In the genomic region with DNA sequence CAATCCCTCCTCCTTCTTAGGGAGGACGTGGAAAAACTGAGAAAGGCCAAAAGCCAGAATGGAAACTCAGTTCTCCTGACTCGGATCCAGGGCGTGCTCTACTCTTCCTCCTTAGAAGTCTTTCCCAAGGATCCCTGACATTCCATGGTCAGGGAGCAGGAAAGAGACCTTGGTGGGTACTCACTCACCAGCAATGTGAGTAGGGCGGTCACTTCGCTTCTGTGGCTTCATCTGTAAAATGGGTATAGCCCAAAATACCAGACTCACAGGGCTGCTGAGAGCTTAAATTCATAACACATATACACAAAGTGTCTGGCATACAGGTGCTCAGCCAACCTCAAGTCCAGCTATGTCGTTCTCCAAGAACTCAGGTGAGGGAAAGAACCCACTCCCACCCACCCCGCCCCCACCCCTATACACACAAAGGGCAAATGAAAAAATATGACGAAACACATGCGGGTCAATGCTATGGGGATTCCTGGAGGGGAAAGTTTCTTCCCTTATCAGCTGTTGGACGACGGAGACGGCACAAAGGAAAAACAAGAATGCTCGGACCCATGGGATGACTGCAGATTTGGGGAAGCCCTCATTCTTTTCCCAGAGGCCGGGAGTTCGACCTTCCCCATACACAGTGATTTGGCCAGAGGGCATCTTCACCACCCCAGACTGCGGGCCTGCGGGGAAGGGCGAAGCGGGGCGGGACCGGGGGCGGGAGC, we compare ENCODE assay signal across 8 cellular contexts. TPM values are rescaled to one million over a fixed set of nuclear protein-coding genes. Genes with fewer than 3 reads are reported as not detected.
DNase-seq lines count a peak whose midpoint lies in the region; FAIRE-seq and TF ChIP-seq lines count a peak whose summit lies in the region.

No MANE protein-coding gene starts in this region.

- peaks cover 14% of the 10 kb centered on the region for H3K4me1 ChIP-seq in CD4-positive, alpha-beta memory T cell (ENCODE audit: insufficient read depth, low read length)
- no peaks in the 10 kb centered on the region for H3K4me1 ChIP-seq in MM.1S (ENCODE audit: low read length)
- H3K4me1 ChIP-seq in H1 (replicated peaks in 1 of 4; ENCODE audit: control insufficient read depth in 3 of 4, insufficient read depth in 4 of 4, low read length in 3 of 4) = peaks cover 0 to 10% (median 7%) of the 10 kb centered on the region in 4 experiments; a peak in 5 of 7 replicates
- H3K4me1 ChIP-seq in neuronal stem cell (ENCODE audit: control insufficient read depth in 2 of 2, insufficient read depth in 1 of 2, low read depth in 1 of 2, low read length in 2 of 2) = peaks cover 6% of the 10 kb centered on the region in 2 donors

- H3K27me3 ChIP-seq in CD4-positive, alpha-beta memory T cell (ENCODE audit: insufficient read depth, low read length) = no peaks in the 10 kb centered on the region
- peaks cover 9% of the 10 kb centered on the region for H3K27me3 ChIP-seq in MM.1S (replicated peaks; ENCODE audit: insufficient read depth, low read length)
- H3K27me3 ChIP-seq in H1 (replicated peaks in 1 of 4; ENCODE audit: control insufficient read depth in 3 of 4, extremely low read depth in 1 of 4, insufficient read depth in 3 of 4, low read length in 3 of 4) = no peaks in the 10 kb centered on the region; a peak in 3 of 7 replicates
- H3K27me3 ChIP-seq in neuronal stem cell (ENCODE audit: control insufficient read depth in 3 of 3, insufficient read depth in 3 of 3, low read depth in 1 of 3, low read length in 3 of 3) = peaks cover 0 to 4% (median 0%) of the 10 kb centered on the region in 3 experiments

- H3K27ac Mint-ChIP-seq in CD4-positive, alpha-beta memory T cell = peak overlapping the region in 5 of 7 donors; percentile 52 to 91 (median 68)

- peak overlapping the region; percentile 72 to 83 (median 78) for H3K4me3 Mint-ChIP-seq in CD4-positive, alpha-beta memory T cell

- H2BK15ac ChIP-seq in H1 (ENCODE audit: low read length) (0 out of 2 replicates have a peak overlapping the region, but pooled peaks have one; percentile 81), neuronal stem cell (ENCODE audit: low read length) (no peak overlapping the region)

- H3K36me3 Mint-ChIP-seq in CD4-positive, alpha-beta memory T cell = peaks cover 8 to 11% of the 10 kb centered on the region in 2 donors

- DNase-seq in CD4-positive, alpha-beta memory T cell = no peak
- DNase-seq in MM.1S = no peak
- DNase-seq in H1 (ENCODE audit: low read depth in 1 of 2, low spot score in 2 of 2) = no peak
- DNase-seq in neuronal stem cell (ENCODE audit: low spot score) = peak; percentile 17
- DNase-seq in SIG-M5 treated with dmso at 0.1 percent for 504 hours (lab: John Stamatoyannopoulos, UW; ENCODE audit: unreplicated experiment) = no peak
- DNase-seq in H54 (ENCODE audit: insufficient read length, low spot score) = no peak
- DNase-seq in NCI-H446 (lab: John Stamatoyannopoulos, UW) = no peak
- no peak for DNase-seq in NK-92 treated with Interleukin-12 subunit alpha and Interleukin-12 subunit beta, amount 100 ng/mL, for 24 hours (lab: John Stamatoyannopoulos, UW)

- H3K27ac ChIP-seq in CD4-positive, alpha-beta memory T cell (ENCODE audit: low read depth, low read length) = no peak overlapping the region
- H3K27ac ChIP-seq in MM.1S (ENCODE audit: low read length) = no peak overlapping the region
- H3K27ac ChIP-seq in H1 (ENCODE audit: low read depth, low read length) = no peak overlapping the region
- H3K27ac ChIP-seq in neuronal stem cell (replicated peaks; ENCODE audit: low read length) = no peak overlapping the region

- peaks cover 4 to 20% (median 13%) of the 10 kb centered on the region in 4 donors for H3K4me1 Mint-ChIP-seq in CD4-positive, alpha-beta memory T cell

- H3K14ac ChIP-seq in H1 (ENCODE audit: insufficient read length) (no peak overlapping the region), neuronal stem cell (ENCODE audit: low read length) (no peak overlapping the region)

- peak overlapping the region; percentile 51; the same call in 1 of the 2 replicates for H2AFZ ChIP-seq in MM.1S (ENCODE audit: low read length)
- no peak overlapping the region for H2AFZ ChIP-seq in H1 (ENCODE audit: low read length)
- H2AFZ ChIP-seq in neuronal stem cell (ENCODE audit: low read length) = peak overlapping the region; percentile 97

- POLR2A ChIA-PET in CD4-positive, alpha-beta memory T cell (lab: Charles Lee; ENCODE audit: partially characterized antibody) = interaction anchor here (0.7 to 1.7 kb wide), 9 partner anchors 28 to 193 kb away, joined by 3 to 8 read pairs (median 3); a partner anchor contains a TSS
- POLR2A ChIA-PET in H1 (lab: Charles Lee; ENCODE audit: partially characterized antibody) = interaction anchor here (0.9 to 2.2 kb wide), 5 partner anchors 11 to 98 kb away, joined by 3 to 6 read pairs (median 4); a partner anchor contains a TSS

- intact Hi-C loops in CD4-positive, alpha-beta memory T cell (cut with micrococcal nuclease) = loop anchor here (1.0 kb wide), 1 partner anchor 275 kb away; a partner anchor contains a TSS

- H3K27me3 Mint-ChIP-seq in CD4-positive, alpha-beta memory T cell = no peaks in the 10 kb centered on the region

- H2BK5ac ChIP-seq in H1 (ENCODE audit: low read depth, low read length) (no peak overlapping the region), neuronal stem cell (ENCODE audit: low read length) (no peak overlapping the region)

- H3K18ac ChIP-seq in H1 (ENCODE audit: extremely low read depth, low read length) (no peak overlapping the region; the same call in 1 of the 2 replicates), neuronal stem cell (ENCODE audit: low read length) (no peak overlapping the region)

- no peaks in the 10 kb centered on the region for H3F3A ChIP-seq in MM.1S (ENCODE audit: insufficient read depth, low read length)

- H4K91ac ChIP-seq in H1 (replicated peaks; ENCODE audit: insufficient read length, low read length) (no peak overlapping the region), neuronal stem cell (ENCODE audit: low read depth, low read length, poor library complexity) (no peak overlapping the region)

- peaks cover 8% of the 10 kb centered on the region for H3K36me3 ChIP-seq in CD4-positive, alpha-beta memory T cell (ENCODE audit: insufficient read depth, low read length)
- no peaks in the 10 kb centered on the region for H3K36me3 ChIP-seq in MM.1S (replicated peaks; ENCODE audit: insufficient read depth, low read length)
- peaks cover 0 to 3% (median 0%) of the 10 kb centered on the region in 4 experiments; a peak in 2 of 8 replicates for H3K36me3 ChIP-seq in H1 (ENCODE audit: control insufficient read depth in 2 of 4, insufficient read depth in 4 of 4, low read length in 3 of 4)
- peaks cover 12 to 34% of the 10 kb centered on the region in 2 donors for H3K36me3 ChIP-seq in neuronal stem cell (replicated peaks in 1 of 2; ENCODE audit: control insufficient read depth in 2 of 2, insufficient read depth in 2 of 2, low read length in 2 of 2)

- WGBS in H1 (ENCODE audit: extremely low coverage in 1 of 2, insufficient coverage in 1 of 2, insufficient read length in 1 of 2, insufficient replicate concordance in 2 of 2, low coverage in 1 of 2, low lambda C conversion rate in 2 of 2, missing lambda C conversion rate in 1 of 2), 2 experiments = 38% methylated on average over 17 of the region's 22 CpGs; no CpG with 5 or more reads in 1 of the 2 experiments
- whole genome bisulfite sequencing in neuronal stem cell (ENCODE audit: extremely low coverage in 2 of 2, insufficient read length in 2 of 2, insufficient replicate concordance in 1 of 2), 2 donors = no CpG with 5 or more reads among the region's 22 CpGs

- no peak for TF ChIP-seq RAD21 in H1 (IDR thresholded peaks at IDR 0.05 in 1 of 2, conservative IDR thresholded peaks at IDR 0.05 in 1 of 2; ENCODE audit: low read depth in 2 of 2, low read length in 2 of 2)

- H4K8ac ChIP-seq in H1 (ENCODE audit: extremely low read depth, insufficient read depth, low read length) = no peak overlapping the region
- H4K8ac ChIP-seq in neuronal stem cell (ENCODE audit: low read depth, low read length) = no peak overlapping the region

- H3K79me2 ChIP-seq in MM.1S (ENCODE audit: low read length) = no peaks in the 10 kb centered on the region
- no peaks in the 10 kb centered on the region for H3K79me2 ChIP-seq in H1 (ENCODE audit: control insufficient read depth in 1 of 2, insufficient read depth in 2 of 2, low read length in 2 of 2)

- H2BK120ac ChIP-seq in H1 (replicated peaks; ENCODE audit: low read depth, low read length) = no peak overlapping the region
- no peak overlapping the region for H2BK120ac ChIP-seq in neuronal stem cell (ENCODE audit: low read depth, low read length)

- peaks cover 5% of the 10 kb centered on the region; the same call in 1 of the 2 replicates for H3K23me2 ChIP-seq in H1 (ENCODE audit: low read depth, low read length)

- no peak for TF ChIP-seq CTCF in MM.1S (IDR thresholded peaks at IDR 0.05; ENCODE audit: low read length)
- no peak for TF ChIP-seq CTCF in H1 (IDR thresholded peaks at IDR 0.05; ENCODE audit: control extremely low read depth in 1 of 3, insufficient read depth in 1 of 3, low read depth in 1 of 3, low read length in 3 of 3)

- no peaks in the 10 kb centered on the region for H3K9me3 Mint-ChIP-seq in CD4-positive, alpha-beta memory T cell

- H3K9me3 ChIP-seq in CD4-positive, alpha-beta memory T cell (ENCODE audit: control insufficient read depth in 1 of 2, low read length in 2 of 2) = no peaks in the 10 kb centered on the region
- H3K9me3 ChIP-seq in MM.1S (replicated peaks; ENCODE audit: insufficient read depth, low read length) (no peaks in the 10 kb centered on the region), H1 (ENCODE audit: insufficient read depth in 2 of 2, low read depth in 1 of 2, low read length in 1 of 2) (no peaks in the 10 kb centered on the region), neuronal stem cell (replicated peaks in 1 of 2; ENCODE audit: control insufficient read depth in 2 of 2, insufficient read depth in 1 of 2, low read depth in 1 of 2, low read length in 2 of 2) (peaks cover 0 to 2% of the 10 kb centered on the region in 2 donors)

- no peak overlapping the region for H4K5ac ChIP-seq in H1 (ENCODE audit: insufficient read length, low read depth, low read length)

- H3K79me1 ChIP-seq in H1 (ENCODE audit: low read depth, low read length) = no peaks in the 10 kb centered on the region
- no peaks in the 10 kb centered on the region for H3K79me1 ChIP-seq in neuronal stem cell (ENCODE audit: low read depth, low read length)

- no peak for FAIRE-seq in H1 (lab: Jason Lieb, UNC)
- FAIRE-seq in H54 (lab: Jason Lieb, UNC) = no peak

- TF ChIP-seq POLR2A in H1 (IDR thresholded peaks at IDR 0.05; ENCODE audit: control extremely low read depth in 1 of 2, low read depth in 2 of 2, low read length in 2 of 2) (no peak), H54 (IDR thresholded peaks at IDR 0.05; ENCODE audit: low read depth, low read length) (no peak)

- H4K20me1 ChIP-seq in MM.1S (ENCODE audit: insufficient read depth, low read length) (no peaks in the 10 kb centered on the region), H1 (replicated peaks in 1 of 2; ENCODE audit: control insufficient read depth in 1 of 2, insufficient read depth in 2 of 2, low read length in 2 of 2) (peaks cover 0 to 8% of the 10 kb centered on the region in 2 experiments)

- H3K9ac ChIP-seq in MM.1S (ENCODE audit: low read length) = no peak overlapping the region
- peak overlapping the region in 1 of 4 experiments; percentile 22; a peak in 2 of 7 replicates for H3K9ac ChIP-seq in H1 (replicated peaks in 1 of 4; ENCODE audit: extremely low read depth in 1 of 4, low read depth in 3 of 4, low read length in 3 of 4)
- no peak overlapping the region for H3K9ac ChIP-seq in neuronal stem cell (ENCODE audit: low read depth, low read length, poor library complexity)

- H2BK12ac ChIP-seq in H1 (ENCODE audit: low read depth, low read length) (0 out of 2 replicates have a peak overlapping the region, but pooled peaks have one; percentile 52), neuronal stem cell (ENCODE audit: low read length) (no peak overlapping the region)

- TF ChIP-seq EP300 in H1 (IDR thresholded peaks at IDR 0.05; ENCODE audit: borderline replicate concordance in 1 of 2, low read depth in 2 of 2, low read length in 2 of 2) = no peak

- H2AK5ac ChIP-seq in H1 (ENCODE audit: low read depth, low read length) (no peak overlapping the region), neuronal stem cell (ENCODE audit: low read depth, low read length) (peak overlapping the region; percentile 13)

- H3K56ac ChIP-seq in H1 (replicated peaks; ENCODE audit: insufficient read length, low read depth, low read length) = no peak overlapping the region

- CTCF ChIA-PET in CD4-positive, alpha-beta memory T cell (lab: Charles Lee; ENCODE audit: partially characterized antibody) = interaction anchor here (1.0 to 1.3 kb wide), 2 partner anchors 73 to 96 kb away, joined by 3 read pairs; no protein-coding TSS in a partner anchor
- CTCF ChIA-PET in H1 (lab: Charles Lee; ENCODE audit: partially characterized antibody) = interaction anchor here (0.5 to 1.4 kb wide), 4 partner anchors 21 to 248 kb away, joined by 3 to 4 read pairs (median 4); no protein-coding TSS in a partner anchor

- no peak overlapping the region for H3K4ac ChIP-seq in H1 (replicated peaks; ENCODE audit: insufficient read length, low read depth, low read length)
- H3K4ac ChIP-seq in neuronal stem cell (ENCODE audit: low read length) = no peak overlapping the region

- no peak overlapping the region for H2BK20ac ChIP-seq in H1 (ENCODE audit: low read length)

- peak overlapping the region in 1 of 2 donors; percentile 60 for H3K4me3 ChIP-seq in CD4-positive, alpha-beta memory T cell (ENCODE audit: low read length in 2 of 2)
- no peak overlapping the region; the same call in 1 of the 2 replicates for H3K4me3 ChIP-seq in MM.1S (ENCODE audit: low read length)
- peak overlapping the region; percentile 62 to 99 (median 69); a peak in 7 of 8 replicates for H3K4me3 ChIP-seq in H1 (ENCODE audit: extremely low read depth in 1 of 4, insufficient read depth in 2 of 4, low read depth in 3 of 4, low read length in 4 of 4)
- peak overlapping the region; percentile 68 to 83 for H3K4me3 ChIP-seq in neuronal stem cell (ENCODE audit: low read length in 2 of 2)

- H3K4me2 ChIP-seq in MM.1S (ENCODE audit: low read depth, low read length) = peak overlapping the region; percentile 62; the same call in 1 of the 2 replicates
- peak overlapping the region; percentile 54 to 77 for H3K4me2 ChIP-seq in H1 (ENCODE audit: insufficient read depth in 1 of 2, low read depth in 2 of 2, low read length in 2 of 2)
- H3K4me2 ChIP-seq in neuronal stem cell (ENCODE audit: insufficient read depth, low read length, poor library complexity, severe bottlenecking) = peak overlapping the region; percentile 78

- no peaks in the 10 kb centered on the region for H3K9me2 ChIP-seq in MM.1S (replicated peaks; ENCODE audit: insufficient read depth, low read length)

- H3K23ac ChIP-seq in H1 (ENCODE audit: insufficient read length) = no peak overlapping the region
- H3K23ac ChIP-seq in neuronal stem cell (ENCODE audit: low read depth, low read length, poor library complexity) = no peak overlapping the region

RNA-seq across cellular contexts. Expression of a gene that starts 0.5 kb away (rescaled TPM):
- total RNA-seq in CD4-positive, alpha-beta memory T cell = 10 to 100 TPM; 32.3 to 33.4 TPM
- 10 to 100 TPM in 1 of 2 donors, 1 to 10 TPM in 1; 9.0 to 13.2 TPM for polyA plus RNA-seq in CD4-positive, alpha-beta memory T cell
- total RNA-seq in H1 (2021; fragmentation: NEBNext Ultra II Directional; extraction: Animal tissue kit (Norgen Biotek cat#: 25700)) = 35.8 and 39.4 TPM in 2 replicates
- polyA plus RNA-seq in H1 (2011; rRNA removed) = 44.0 and 69.0 TPM in 2 replicates
- polyA plus RNA-seq in H1 (2011; cell fraction: cytosol; rRNA removed) = 47.9 TPM
- polyA plus RNA-seq in H1 (2011; cell fraction: nucleus; rRNA removed) = 87.7 TPM
- polyA plus RNA-seq in H1 (2012, experiment 1 of 2) = 24.9 to 38.8 TPM (median 38.0 TPM) in 4 replicates
- polyA plus RNA-seq in H1 (2012, experiment 2 of 2) = 36.2 TPM
- 21.4 TPM for polyA plus RNA-seq in H1 (2013, experiment 1 of 2)
- polyA plus RNA-seq in H1 (2013, experiment 2 of 2) = 23.8 TPM
- polyA minus RNA-seq in H1 (2011; rRNA and poly(A)+ RNA removed) = 22.1 and 45.1 TPM in 2 replicates
- polyA minus RNA-seq in H1 (2011; cell fraction: cytosol; rRNA and poly(A)+ RNA removed) = 20.6 TPM
- 27.7 TPM for polyA minus RNA-seq in H1 (2011; cell fraction: nucleus; rRNA and poly(A)+ RNA removed)
- 46.3 TPM for polyA plus RNA-seq in neuronal stem cell (2013, experiment 1 of 2)
- 47.4 TPM for polyA plus RNA-seq in neuronal stem cell (2013, experiment 2 of 2)

RNA-seq across cellular contexts. Expression of a gene that starts 31.5 kb away (rescaled TPM):
- 1 to 10 TPM; 3.7 to 5.2 TPM for total RNA-seq in CD4-positive, alpha-beta memory T cell
- 1 to 10 TPM; 6.1 to 7.4 TPM for polyA plus RNA-seq in CD4-positive, alpha-beta memory T cell
- 86.0 and 89.9 TPM in 2 replicates for total RNA-seq in H1 (2021; fragmentation: NEBNext Ultra II Directional; extraction: Animal tissue kit (Norgen Biotek cat#: 25700))
- polyA plus RNA-seq in H1 (2011; rRNA removed) = 124 and 229 TPM in 2 replicates
- 146 TPM for polyA plus RNA-seq in H1 (2011; cell fraction: cytosol; rRNA removed)
- 185 TPM for polyA plus RNA-seq in H1 (2011; cell fraction: nucleus; rRNA removed)
- polyA plus RNA-seq in H1 (2012, experiment 1 of 2) = 52.9 to 98.2 TPM (median 88.2 TPM) in 4 replicates
- polyA plus RNA-seq in H1 (2012, experiment 2 of 2) = 88.4 TPM
- 83.0 TPM for polyA plus RNA-seq in H1 (2013, experiment 1 of 2)
- polyA plus RNA-seq in H1 (2013, experiment 2 of 2) = 81.8 TPM
- polyA minus RNA-seq in H1 (2011; rRNA and poly(A)+ RNA removed) = 13.0 and 20.1 TPM in 2 replicates
- 66.1 TPM for polyA minus RNA-seq in H1 (2011; cell fraction: cytosol; rRNA and poly(A)+ RNA removed)
- 39.9 TPM for polyA minus RNA-seq in H1 (2011; cell fraction: nucleus; rRNA and poly(A)+ RNA removed)
- 164 TPM for polyA plus RNA-seq in neuronal stem cell (2013, experiment 1 of 2)
- polyA plus RNA-seq in neuronal stem cell (2013, experiment 2 of 2) = 164 TPM

RNA-seq across cellular contexts. Expression of a gene that starts 31.8 kb away (rescaled TPM):
- total RNA-seq in CD4-positive, alpha-beta memory T cell = under 1 TPM; 0.29 to 0.58 TPM
- polyA plus RNA-seq in CD4-positive, alpha-beta memory T cell = 1 to 10 TPM in 1 of 2 donors, under 1 TPM in 1; 0.34 to 1.4 TPM
- 22.6 and 23.6 TPM in 2 replicates for total RNA-seq in H1 (2021; fragmentation: NEBNext Ultra II Directional; extraction: Animal tissue kit (Norgen Biotek cat#: 25700))
- 61.6 and 82.8 TPM in 2 replicates for polyA plus RNA-seq in H1 (2011; rRNA removed)
- polyA plus RNA-seq in H1 (2011; cell fraction: cytosol; rRNA removed) = 53.6 TPM
- 57.3 TPM for polyA plus RNA-seq in H1 (2011; cell fraction: nucleus; rRNA removed)
- 20.0 to 33.4 TPM (median 31.7 TPM) in 4 replicates for polyA plus RNA-seq in H1 (2012, experiment 1 of 2)
- 46.9 TPM for polyA plus RNA-seq in H1 (2012, experiment 2 of 2)
- polyA plus RNA-seq in H1 (2013, experiment 1 of 2) = 21.6 TPM
- 21.2 TPM for polyA plus RNA-seq in H1 (2013, experiment 2 of 2)
- 15.3 and 16.1 TPM in 2 replicates for polyA minus RNA-seq in H1 (2011; rRNA and poly(A)+ RNA removed)
- 15.0 TPM for polyA minus RNA-seq in H1 (2011; cell fraction: cytosol; rRNA and poly(A)+ RNA removed)
- polyA minus RNA-seq in H1 (2011; cell fraction: nucleus; rRNA and poly(A)+ RNA removed) = 24.1 TPM
- polyA plus RNA-seq in neuronal stem cell (2013, experiment 1 of 2) = 29.6 TPM
- 29.3 TPM for polyA plus RNA-seq in neuronal stem cell (2013, experiment 2 of 2)

RNA-seq across cellular contexts. Expression of a gene that starts 58.4 kb away (rescaled TPM):
- under 1 TPM; 0.61 to 0.90 TPM for total RNA-seq in CD4-positive, alpha-beta memory T cell
- polyA plus RNA-seq in CD4-positive, alpha-beta memory T cell = not detected
- not detected in 2 replicates for total RNA-seq in H1 (2021; fragmentation: NEBNext Ultra II Directional; extraction: Animal tissue kit (Norgen Biotek cat#: 25700))
- polyA plus RNA-seq in H1 (2011; rRNA removed) = 0.02 and 0.05 TPM in 2 replicates
- polyA plus RNA-seq in H1 (2011; cell fraction: cytosol; rRNA removed) = 0.06 TPM
- 0.19 TPM for polyA plus RNA-seq in H1 (2011; cell fraction: nucleus; rRNA removed)
- 0.13 to 0.27 TPM (median 0.19 TPM) in 4 replicates for polyA plus RNA-seq in H1 (2012, experiment 1 of 2)
- polyA plus RNA-seq in H1 (2012, experiment 2 of 2) = 0.09 TPM
- 0.02 TPM for polyA plus RNA-seq in H1 (2013, experiment 1 of 2)
- polyA plus RNA-seq in H1 (2013, experiment 2 of 2) = 0.02 TPM
- polyA minus RNA-seq in H1 (2011; rRNA and poly(A)+ RNA removed) = not detected in 2 replicates
- not detected for polyA minus RNA-seq in H1 (2011; cell fraction: cytosol; rRNA and poly(A)+ RNA removed)
- polyA minus RNA-seq in H1 (2011; cell fraction: nucleus; rRNA and poly(A)+ RNA removed) = not detected
- polyA plus RNA-seq in neuronal stem cell (2013, experiment 1 of 2) = 0.01 TPM
- polyA plus RNA-seq in neuronal stem cell (2013, experiment 2 of 2) = not detected

Comparison
In these comparisons a context has a peak if more than half of its experiments do, and no peak if none do; other contexts are left out.
1. RNA of a gene that starts 31.5 kb away (total RNA-seq): 86.0 to 89.9 TPM in H1; 3.7 to 5.2 TPM in CD4-positive, alpha-beta memory T cell; every median in the first group is over 10 times any median in the second.
2. RNA of a gene that starts 31.8 kb away (total RNA-seq): 22.6 to 23.6 TPM in H1; 0.29 to 0.58 TPM in CD4-positive, alpha-beta memory T cell; every median in the first group is over 10 times any median in the second.
3. Peak in every context shown above with its lines, with median percentiles within 50 percentile points of each other: H3K4me2 ChIP-seq.